1 cellular context compared by ENCODE assay signal in the genomic region with DNA sequence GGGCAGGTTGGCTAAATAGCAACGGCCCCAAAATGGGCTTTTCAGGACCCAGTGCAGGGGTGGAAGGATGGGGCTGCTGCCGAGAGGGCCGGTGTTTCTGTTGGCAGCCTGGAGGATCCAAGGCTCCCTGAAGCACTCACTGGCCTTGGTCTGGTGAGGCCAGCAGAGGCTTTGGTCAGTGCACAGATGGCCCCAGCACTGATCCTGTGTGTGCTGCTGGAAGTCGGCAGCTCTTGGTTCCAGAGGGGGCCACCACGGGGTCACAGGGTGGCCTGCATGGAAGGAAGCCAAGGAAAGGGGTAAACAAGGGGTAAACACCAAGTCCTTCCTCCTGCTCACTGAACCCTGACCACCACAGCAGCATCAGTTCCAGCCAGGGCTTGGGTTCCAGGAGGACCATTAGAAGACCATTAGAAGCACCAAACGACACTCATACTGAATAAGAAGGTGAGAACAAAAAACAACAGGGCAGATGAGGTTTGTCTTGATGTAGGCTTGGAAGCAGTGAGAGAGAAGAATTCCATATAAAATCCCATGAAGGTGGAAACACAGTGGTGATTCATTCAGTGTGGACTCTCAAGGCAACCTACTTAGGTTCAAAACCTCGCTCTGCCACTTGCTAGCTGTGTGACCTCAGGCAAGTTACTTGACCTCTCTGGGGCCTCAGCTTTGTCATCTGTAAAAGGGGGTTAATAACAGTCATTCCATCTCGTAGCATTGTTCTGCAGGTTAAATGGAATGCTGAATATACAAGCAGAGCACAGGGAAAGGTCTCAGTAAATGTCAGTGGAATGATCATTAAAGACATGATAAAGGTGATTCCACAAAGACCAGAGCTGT.
TF ChIP-seq lines count a peak whose summit lies in the region.

No MANE protein-coding gene starts in this region.

TF ChIP-seq in H1, 55 proteins besides CTCF, POLR2A, EP300 and RAD21:
- TF ChIP-seq KDM5A (IDR thresholded peaks at IDR 0.05; ENCODE audit: low read length) (no peak), PHF8 (conservative IDR thresholded peaks at IDR 0.05; ENCODE audit: low read depth, low read length) (no peak), KDM1A (IDR thresholded peaks at IDR 0.05; ENCODE audit: borderline replicate concordance, low read length) (peak; percentile 55; the same call in 1 of the 2 replicates)
TF ChIP-seq in H1: peak in this region for 1.
